ENCODE assay signal across 17 cellular contexts in the genomic region with DNA sequence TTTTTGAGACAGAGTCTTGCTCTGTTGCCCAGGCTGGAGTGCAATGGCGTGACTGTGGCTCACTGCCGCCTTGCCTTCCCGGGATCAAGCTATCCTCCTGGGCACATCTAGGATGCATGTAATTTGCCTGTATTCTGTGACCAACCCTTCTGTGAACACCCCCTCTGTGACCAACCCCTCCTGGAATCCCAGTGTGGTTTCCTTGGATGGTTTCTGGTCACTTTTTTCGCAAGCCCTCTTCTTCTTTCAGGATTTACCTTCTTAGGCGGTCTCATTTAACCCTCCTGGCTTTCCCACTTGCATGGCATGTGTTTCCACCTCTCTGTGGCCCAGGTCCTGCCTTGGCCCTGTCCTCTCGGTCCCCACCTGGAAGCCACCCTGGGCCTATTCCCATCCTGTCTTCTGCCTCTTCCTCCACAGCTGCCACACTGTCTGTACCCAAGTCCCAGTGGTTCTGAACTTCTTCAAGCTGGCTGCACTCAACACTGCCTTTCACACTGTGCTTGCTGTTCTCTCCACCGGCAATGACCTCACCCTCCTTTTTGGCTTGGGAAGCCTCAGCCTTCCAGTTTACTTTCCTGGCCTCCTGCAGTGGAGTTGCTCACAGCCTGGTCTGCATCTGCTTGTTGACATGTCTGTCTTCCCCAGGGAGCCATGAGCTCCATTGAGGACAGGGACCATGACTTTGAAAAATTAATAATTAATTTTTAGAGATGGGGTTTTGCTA. TPM values are rescaled to one million over a fixed set of nuclear protein-coding genes. Genes with fewer than 3 reads are reported as not detected.
DNase-seq lines count a peak whose midpoint lies in the region; TF ChIP-seq lines count a peak whose summit lies in the region.
"Had no signal": no experiment of that assay in that cellular context is flagged by ENCODE, and none has a peak within 500 bp of the region (broad histone marks: within the 10 kb centered on the region; RNA-seq: fewer than 3 reads in every experiment).

No MANE protein-coding gene starts in this region.

- H2AFZ ChIP-seq in osteoblast (ENCODE audit: low read length): no peak overlapping the region

- H3K4me3 ChIP-seq in astrocyte of the spinal cord (ENCODE audit: low read depth, low read length): no peak overlapping the region
- H3K4me3 ChIP-seq in BE2C (ENCODE audit: low read depth, low read length): no peak overlapping the region
- H3K4me3 ChIP-seq in osteoblast (ENCODE audit: insufficient read depth, low read length): no peak overlapping the region
- H3K4me3 ChIP-seq: pancreas had no signal

- in situ Hi-C loops in astrocyte of the spinal cord (cut with HindIII; ENCODE audit: low sequenced_read_pairs): no loop called here

- DNase-seq in DMS 273 (lab: John Stamatoyannopoulos, UW; ENCODE audit: unreplicated experiment) (peak; percentile 61), DMS 273 treated with DMSO at 0.1 percent for 48 hours (lab: John Stamatoyannopoulos, UW) (no peak), NCI-H146 treated with DMSO at 0.1 percent for 48 hours (lab: John Stamatoyannopoulos, UW; ENCODE audit: unreplicated experiment) (peak; percentile 97), astrocyte of the spinal cord (ENCODE audit: low read depth, low spot score) (peak; percentile 50), myocyte (ENCODE audit: low read depth) (peak; percentile 37), BE2C (no peak), osteoblast (ENCODE audit: insufficient read length, low spot score, missing footprints) (no peak), OCI-M1 (lab: John Stamatoyannopoulos, UW) (no peak)
- DNase-seq: activated CD8-positive, alpha-beta memory T cell treated with anti-CD3 and anti-CD28 coated beads, Interleukin-2, amount 50 U/mL, for 48 hours; activated naive CD8-positive, alpha-beta T cell treated with anti-CD3 and anti-CD28 coated beads for 36 hours; Calu3; cerebellar nuclear complex; erythroblast; pancreas; stimulated activated CD8-positive, alpha-beta memory T cell treated with anti-CD3 and anti-CD28 coated beads, Interleukin-4, amount 100 ng/mL, for 48 hours; trophoblast cell had no signal

- H3K36me3 ChIP-seq in BE2C: no peaks in the 10 kb centered on the region
- no peaks in the 10 kb centered on the region for H3K36me3 ChIP-seq in osteoblast (ENCODE audit: insufficient read depth, low read length)
- H3K36me3 ChIP-seq: pancreas, WERI-Rb-1 had no signal

- no peaks in the 10 kb centered on the region for H3K27me3 ChIP-seq in BE2C
- no peaks in the 10 kb centered on the region for H3K27me3 ChIP-seq in osteoblast (ENCODE audit: insufficient read depth, low read length)
- H3K27me3 ChIP-seq: pancreas had no signal

- H3K79me2 ChIP-seq in osteoblast (ENCODE audit: insufficient read depth, low read length): no peaks in the 10 kb centered on the region

- H3K9me3 ChIP-seq in BE2C: no peaks in the 10 kb centered on the region
- no peaks in the 10 kb centered on the region for H3K9me3 ChIP-seq in osteoblast (ENCODE audit: low read depth, low read length)
- H3K9me3 ChIP-seq: pancreas had no signal

- no peak overlapping the region for H3K27ac ChIP-seq in osteoblast (ENCODE audit: low read depth, low read length)
- H3K27ac ChIP-seq: pancreas, WERI-Rb-1 had no signal

- no peak overlapping the region for H3K4me2 ChIP-seq in osteoblast (ENCODE audit: insufficient read depth, low read length)

- H3K4me1 ChIP-seq in BE2C (peaks cover 3% of the 10 kb centered on the region), osteoblast (ENCODE audit: insufficient read depth, low read length) (no peaks in the 10 kb centered on the region)
- H3K4me1 ChIP-seq: pancreas had no signal

- H4K20me1 ChIP-seq in osteoblast (ENCODE audit: insufficient read depth, low read length): no peaks in the 10 kb centered on the region

- TF ChIP-seq CTCF in astrocyte of the spinal cord (IDR thresholded peaks at IDR 0.05; ENCODE audit: low read depth, low read length): no peak
- TF ChIP-seq CTCF in BE2C (IDR thresholded peaks at IDR 0.05; ENCODE audit: low read depth, low read length): no peak
- TF ChIP-seq CTCF in osteoblast (IDR thresholded peaks at IDR 0.05; ENCODE audit: extremely low read depth, low read depth, low read length): no peak

RNA-seq across cellular contexts. Expression of a gene that starts 57.0 kb away (rescaled TPM):
- 3.6 and 5.2 TPM in 2 replicates for total RNA-seq in myocyte
- polyA plus RNA-seq in myocyte (2012): 3.2 TPM
- polyA plus RNA-seq in BE2C (2012; ENCODE audit: insufficient read depth, insufficient read length, low read depth): 2.1 TPM
- 10.3 and 11.9 TPM in 2 replicates for total RNA-seq in osteoblast

Comparison
In these comparisons a context has a peak if more than half of its experiments do, and no peak if none do; other contexts are left out.
1. DNase-seq: peak in DMS 273 (single experiment), NCI-H146 treated with DMSO at 0.1 percent for 48 hours (single experiment), astrocyte of the spinal cord (single experiment) and myocyte (single experiment); none in DMS 273 treated with DMSO at 0.1 percent for 48 hours (single experiment), BE2C (single experiment), osteoblast (single experiment) and OCI-M1 (single experiment).